Comparison of ENCODE assay signal across 25 cellular contexts in the genomic region with DNA sequence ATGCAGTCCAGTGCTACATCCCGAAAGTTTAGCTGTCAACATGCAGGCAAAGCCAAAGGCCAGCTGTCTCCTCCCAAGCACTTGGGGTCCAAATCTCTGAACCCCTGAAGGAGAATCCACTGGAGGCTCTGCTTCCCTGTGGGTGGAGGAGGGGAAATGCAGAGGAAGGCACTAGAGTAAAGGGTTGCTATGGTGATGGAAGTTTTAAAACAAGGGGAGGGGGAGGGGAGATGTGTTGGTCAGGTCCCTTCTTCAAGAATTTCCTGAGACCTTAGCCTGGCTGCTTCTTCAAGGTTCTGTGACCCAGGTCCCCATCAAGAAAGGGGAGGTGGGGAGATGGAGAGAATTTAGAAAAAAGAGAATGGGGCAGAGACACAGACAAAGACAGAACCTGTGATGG. TPM values are rescaled to one million over a fixed set of nuclear protein-coding genes. Genes with fewer than 3 reads are reported as not detected.
A peak's percentile ranks its signal among the peaks of the same experiment; 100 is the strongest.
DNase-seq lines count a peak whose midpoint lies in the region; ATAC-seq and TF ChIP-seq lines count a peak whose summit lies in the region.
"Had no signal": no experiment of that assay in that cellular context is flagged by ENCODE, and none has a peak within 500 bp of the region (broad histone marks: within the 10 kb centered on the region; RNA-seq: fewer than 3 reads in every experiment).

No MANE protein-coding gene starts in this region.

- POLR2A ChIA-PET in Caco-2 (lab: Charles Lee), result no interaction called here

- H3K36me3 ChIP-seq in Caco-2 (ENCODE audit: control insufficient read depth, insufficient read depth, low read length), result no peaks in the 10 kb centered on the region
- H3K36me3 ChIP-seq: BE2C, MG63 had no signal

- H3K4me1 Mint-ChIP-seq in Caco-2 (ENCODE audit: low read depth, unreplicated experiment) (peaks cover 5% of the 10 kb centered on the region), nephron progenitor cell (peaks cover 49% of the 10 kb centered on the region)

- H3K9me3 ChIP-seq in Caco-2, result no peaks in the 10 kb centered on the region
- H3K9me3 ChIP-seq: BE2C, MG63 had no signal

- intact Hi-C loops in Caco-2 (cut with micrococcal nuclease; ENCODE audit: unreplicated experiment), result no loop called here
- intact Hi-C loops in dorsolateral prefrontal cortex (cut with DNase I), result no loop called here

- peaks cover 14% of the 10 kb centered on the region for H3K4me1 ChIP-seq in Caco-2

- no peak overlapping the region for H3K27ac Mint-ChIP-seq in Caco-2 (ENCODE audit: unreplicated experiment)
- H3K27ac Mint-ChIP-seq in nephron progenitor cell, result no peak overlapping the region
- H3K27ac Mint-ChIP-seq: CD4-positive, CD25-positive, alpha-beta regulatory T cell; HFFc6 had no signal

- H3K9me3 Mint-ChIP-seq in Caco-2 (ENCODE audit: unreplicated experiment), result no peaks in the 10 kb centered on the region
- H3K9me3 Mint-ChIP-seq in nephron progenitor cell, result no peaks in the 10 kb centered on the region
- H3K9me3 Mint-ChIP-seq: CD4-positive, CD25-positive, alpha-beta regulatory T cell; HFFc6 had no signal

- no TSS peak for BruUV-seq in Caco-2 (replicated peaks; lab: Mats Ljungman, UMichigan)

- CTCF ChIA-PET in Caco-2 (lab: Charles Lee), result interaction anchor here (1.2 kb wide), 1 partner anchor 62 kb away, joined by 3 read pairs; the partner anchor contains the start of gene MON1A

- H3K27me3 Mint-ChIP-seq in Caco-2 (ENCODE audit: insufficient read depth, unreplicated experiment), result no peaks in the 10 kb centered on the region
- peaks cover 30% of the 10 kb centered on the region for H3K27me3 Mint-ChIP-seq in nephron progenitor cell (ENCODE audit: low read depth, poor library complexity)

- ATAC-seq in GM21528 (IDR thresholded peaks at IDR 0.05; ENCODE audit: low FRiP score, unreplicated experiment) (no peak), HG03159 (IDR thresholded peaks at IDR 0.05; ENCODE audit: unreplicated experiment) (no peak)

- peak overlapping the region; percentile 39 for H3K4me3 Mint-ChIP-seq in Caco-2 (ENCODE audit: unreplicated experiment)
- H3K4me3 Mint-ChIP-seq in nephron progenitor cell, result peak overlapping the region; percentile 70
- H3K4me3 Mint-ChIP-seq: HFFc6 had no signal

- DNase-seq in Caco-2, result no peak
- peak; percentile 27 for DNase-seq in NCI-H69 (lab: John Stamatoyannopoulos, UW)
- no peak for DNase-seq in dorsolateral prefrontal cortex
- DNase-seq in nephron progenitor cell, result no peak
- no peak for DNase-seq in coronary artery (ENCODE audit: low spot score)
- DNase-seq in DMS153 (lab: John Stamatoyannopoulos, UW), result no peak
- DNase-seq: BE2C, COR-L47, GDM1, HFFc6, NCI-H1048, NCI-H1436, NCI-H2029, NCI-H510A treated with DMSO at 0.1 percent for 48 hours, SHP77 had no signal

- TF ChIP-seq CTCF in Caco-2 (IDR thresholded peaks at IDR 0.05; ENCODE audit: insufficient read depth in 1 of 2, low read depth in 1 of 2, low read length in 1 of 2, severe bottlenecking in 1 of 2, unreplicated experiment in 1 of 2), result no peak
- TF ChIP-seq CTCF in dorsolateral prefrontal cortex (IDR thresholded peaks at IDR 0.05 in 54 of 56, conservative IDR thresholded peaks at IDR 0.05 in 2 of 56; ENCODE audit: low read depth in 1 of 56, partially characterized antibody in 56 of 56), result no peak
- TF ChIP-seq CTCF in nephron progenitor cell (IDR thresholded peaks at IDR 0.05), result no peak
- no peak for TF ChIP-seq CTCF in coronary artery (IDR thresholded peaks at IDR 0.05)

- H3K36me3 Mint-ChIP-seq in Caco-2 (ENCODE audit: insufficient read depth, unreplicated experiment), result no peaks in the 10 kb centered on the region
- no peaks in the 10 kb centered on the region for H3K36me3 Mint-ChIP-seq in nephron progenitor cell (ENCODE audit: low read depth)
- H3K36me3 Mint-ChIP-seq: CD4-positive, CD25-positive, alpha-beta regulatory T cell had no signal

- H3K4me3 ChIP-seq in Caco-2 (ENCODE audit: low read depth, low read length), result no peak overlapping the region
- peak overlapping the region in 42 of 59 donors; percentile 5 to 71 (median 61) for H3K4me3 ChIP-seq in dorsolateral prefrontal cortex
- H3K4me3 ChIP-seq in coronary artery, result no peak overlapping the region
- H3K4me3 ChIP-seq: MG63, SK-N-MC had no signal

- H3K27me3 ChIP-seq in Caco-2 (replicated peaks; ENCODE audit: control insufficient read depth, insufficient read depth, low read length), result no peaks in the 10 kb centered on the region
- peaks cover 0 to 31% (median 5%) of the 10 kb centered on the region in 45 donors for H3K27me3 ChIP-seq in dorsolateral prefrontal cortex
- H3K27me3 ChIP-seq: BE2C, MG63 had no signal

- H3K27ac ChIP-seq in dorsolateral prefrontal cortex (peak overlapping the region in 34 of 59 donors; percentile 16 to 83 (median 70)), coronary artery (no peak overlapping the region)
- H3K27ac ChIP-seq: HL-60, SK-N-MC had no signal

RNA-seq across cellular contexts. Expression of gene CAMKV, which starts 2.3 kb away (rescaled TPM):
- total RNA-seq in Caco-2 (2022) (13.1 and 15.6 TPM in 2 replicates), dorsolateral prefrontal cortex (100 to 1,000 TPM in 115 of 120 experiments, 10 to 100 TPM in 5; 55.9 to 285 (median 187) TPM)
- total RNA-seq: CD4-positive, CD25-positive, alpha-beta regulatory T cell; H4; HFFc6; HT1080; IMR-90 had no signal

RNA-seq across cellular contexts. Expression of gene TRAIP, which starts 11.0 kb away (rescaled TPM):
- total RNA-seq in Caco-2 (2022) (25.1 and 28.0 TPM in 2 replicates), dorsolateral prefrontal cortex (1 to 10 TPM in 116 of 120 experiments, under 1 TPM in 4; 0.38 to 9.2 (median 3.0) TPM)

RNA-seq across cellular contexts. Expression of gene MST1R, which starts 36.3 kb away (rescaled TPM):
- total RNA-seq in Caco-2 (2022), result 11.8 and 13.6 TPM in 2 replicates
- total RNA-seq in dorsolateral prefrontal cortex, result 1 to 10 TPM in 114 of 120 experiments, under 1 TPM in 6; 0.24 to 8.4 (median 3.0) TPM
- total RNA-seq: Daoy had no signal

RNA-seq across cellular contexts. Expression of gene UBA7, which starts 53.6 kb away (rescaled TPM):
- total RNA-seq in Caco-2 (2022), result 0.93 TPM in 1 of 2 replicates, not detected in the other
- total RNA-seq in dorsolateral prefrontal cortex, result 10 to 100 TPM in 118 of 120 experiments, 1 to 10 TPM in 2; 9.9 to 55.4 (median 21.1) TPM

Comparison
In these comparisons a context has a peak if more than half of its experiments do, and no peak if none do; other contexts are left out.
1. H3K4me3 ChIP-seq: peak in dorsolateral prefrontal cortex (42 of 59); none in Caco-2 (single experiment) and coronary artery (single experiment).
2. H3K27ac ChIP-seq: peak in dorsolateral prefrontal cortex (34 of 59); none in coronary artery (0 of 2).